In genomic region chr18:12377556-12378553, GRCh38 we compare ENCODE assay signal across 1 cellular context.
TF ChIP-seq lines count a peak whose summit lies in the region.

No MANE protein-coding gene starts in this region.

TF ChIP-seq in HepG2, 621 proteins besides CTCF, POLR2A, EP300 and RAD21 (continued from another document and continues in another):
- 0 out of 2 replicates have a peak, but pooled peaks have one; percentile 39 for TF ChIP-seq ATF5 (CRISPR knock-in tag; IDR thresholded peaks at IDR 0.05; ENCODE audit: low read depth)
- TF ChIP-seq HDAC6 (IDR thresholded peaks at IDR 0.05; ENCODE audit: low read depth, low read length): no peak
- TF ChIP-seq MTA3 (CRISPR knock-in tag; IDR thresholded peaks at IDR 0.05): no peak
- TF ChIP-seq CBX1 (IDR thresholded peaks at IDR 0.05; ENCODE audit: low read depth): peak; percentile 59
- TF ChIP-seq ZNF253 (CRISPR knock-in tag; IDR thresholded peaks at IDR 0.05; ENCODE audit: borderline replicate concordance): no peak
- no peak for TF ChIP-seq ZNF33A (CRISPR knock-in tag; IDR thresholded peaks at IDR 0.05; ENCODE audit: borderline replicate concordance)
- TF ChIP-seq RARG (CRISPR knock-in tag; IDR thresholded peaks at IDR 0.05; ENCODE audit: low read depth): no peak
- no peak for TF ChIP-seq ZNF180 (CRISPR knock-in tag; IDR thresholded peaks at IDR 0.05; ENCODE audit: borderline replicate concordance, low read depth)
- TF ChIP-seq ZNF891 (CRISPR knock-in tag; IDR thresholded peaks at IDR 0.05): no peak
- no peak for TF ChIP-seq ZNF512 (CRISPR knock-in tag; IDR thresholded peaks at IDR 0.05)
- TF ChIP-seq ZSCAN25 (CRISPR knock-in tag; IDR thresholded peaks at IDR 0.05): no peak
- peak; percentile 70; the same call in 1 of the 2 replicates for TF ChIP-seq PITX1 (CRISPR knock-in tag; IDR thresholded peaks at IDR 0.05)
- TF ChIP-seq ZMAT5 (CRISPR knock-in tag; IDR thresholded peaks at IDR 0.05; ENCODE audit: borderline replicate concordance, low read depth): no peak
- no peak for TF ChIP-seq ZBTB7A (CRISPR knock-in tag; IDR thresholded peaks at IDR 0.05)
- peak; percentile 27; the same call in 1 of the 2 replicates for TF ChIP-seq CEBPG (CRISPR knock-in tag; IDR thresholded peaks at IDR 0.05)
- TF ChIP-seq ZNF709 (CRISPR knock-in tag; IDR thresholded peaks at IDR 0.05): no peak; the same call in 1 of the 2 replicates
- TF ChIP-seq HDAC1 (CRISPR knock-in tag; IDR thresholded peaks at IDR 0.05): peak; percentile 56
- TF ChIP-seq ZNF749 (CRISPR knock-in tag; IDR thresholded peaks at IDR 0.05; ENCODE audit: borderline replicate concordance): no peak
- no peak for TF ChIP-seq SIN3B (IDR thresholded peaks at IDR 0.05; ENCODE audit: low read length)
- TF ChIP-seq AHR (CRISPR knock-in tag; IDR thresholded peaks at IDR 0.05): peak; percentile 68; the same call in 1 of the 2 replicates
- no peak for TF ChIP-seq ATRX (CRISPR knock-in tag; IDR thresholded peaks at IDR 0.05; ENCODE audit: borderline replicate concordance)
- TF ChIP-seq RNF2 (conservative IDR thresholded peaks at IDR 0.05; ENCODE audit: low read depth): no peak
- TF ChIP-seq ARID4A (CRISPR knock-in tag; IDR thresholded peaks at IDR 0.05; ENCODE audit: borderline replicate concordance): peak; percentile 69; the same call in 1 of the 2 replicates
- no peak for TF ChIP-seq DBP (CRISPR knock-in tag; IDR thresholded peaks at IDR 0.05; ENCODE audit: not compliant biosample characterization)
- TF ChIP-seq ZNF7 (CRISPR knock-in tag; IDR thresholded peaks at IDR 0.05): no peak
- no peak for TF ChIP-seq KDM4B (CRISPR knock-in tag; IDR thresholded peaks at IDR 0.05)
- TF ChIP-seq ZNF543 (CRISPR knock-in tag; IDR thresholded peaks at IDR 0.05): no peak
- TF ChIP-seq ZBTB46 (CRISPR knock-in tag; IDR thresholded peaks at IDR 0.05; ENCODE audit: borderline replicate concordance): no peak
- TF ChIP-seq SRSF1 (optimal IDR thresholded peaks at IDR 0.05; ENCODE audit: low read depth, low read length): no peak
- TF ChIP-seq HMG20A (CRISPR knock-in tag; IDR thresholded peaks at IDR 0.05; ENCODE audit: borderline replicate concordance): no peak
- TF ChIP-seq MXI1 (IDR thresholded peaks at IDR 0.05; ENCODE audit: borderline replicate concordance, low read depth, low read length): no peak; the same call in 2 of the 3 replicates
- TF ChIP-seq PAF1 (CRISPR knock-in tag; IDR thresholded peaks at IDR 0.05): no peak
- no peak for TF ChIP-seq GPN1 (CRISPR knock-in tag; IDR thresholded peaks at IDR 0.05; ENCODE audit: borderline replicate concordance)
- no peak for TF ChIP-seq NPAS2 (CRISPR knock-in tag; IDR thresholded peaks at IDR 0.05; ENCODE audit: borderline replicate concordance)
- no peak for TF ChIP-seq TIGD3 (CRISPR knock-in tag; IDR thresholded peaks at IDR 0.05; ENCODE audit: borderline replicate concordance)
- TF ChIP-seq KAT7 (CRISPR knock-in tag; IDR thresholded peaks at IDR 0.05; ENCODE audit: borderline replicate concordance): no peak
- no peak for TF ChIP-seq KLF13 (CRISPR knock-in tag; IDR thresholded peaks at IDR 0.05)
- TF ChIP-seq ZNF713 (CRISPR knock-in tag; IDR thresholded peaks at IDR 0.05): no peak
- TF ChIP-seq TBP (CRISPR knock-in tag; IDR thresholded peaks at IDR 0.05): no peak
- no peak for TF ChIP-seq ZNF761 (CRISPR knock-in tag; conservative IDR thresholded peaks at IDR 0.05)
- TF ChIP-seq DR1 (CRISPR knock-in tag; IDR thresholded peaks at IDR 0.05): no peak
- TF ChIP-seq ZNF773 (CRISPR knock-in tag; IDR thresholded peaks at IDR 0.05; ENCODE audit: borderline replicate concordance): no peak
- no peak for TF ChIP-seq BATF2 (CRISPR knock-in tag; IDR thresholded peaks at IDR 0.05)
- TF ChIP-seq ZNF792 (CRISPR knock-in tag; IDR thresholded peaks at IDR 0.05): peak; percentile 82
- TF ChIP-seq ZMYM2 (CRISPR knock-in tag; IDR thresholded peaks at IDR 0.05): peak; percentile 51; the same call in 1 of the 2 replicates
- no peak for TF ChIP-seq ZZZ3 (CRISPR knock-in tag; IDR thresholded peaks at IDR 0.05; ENCODE audit: borderline replicate concordance)
- no peak for TF ChIP-seq HCFC1 (IDR thresholded peaks at IDR 0.05; ENCODE audit: low read depth, low read length)
- no peak for TF ChIP-seq ZSCAN20 (CRISPR knock-in tag; IDR thresholded peaks at IDR 0.05; ENCODE audit: borderline replicate concordance)
- TF ChIP-seq RAD51 (IDR thresholded peaks at IDR 0.05; ENCODE audit: borderline replicate concordance): peak; percentile 37; the same call in 1 of the 2 replicates
- TF ChIP-seq MEIS2 (CRISPR knock-in tag; IDR thresholded peaks at IDR 0.05): no peak; the same call in 1 of the 2 replicates
- no peak for TF ChIP-seq ZNF768 (CRISPR knock-in tag; IDR thresholded peaks at IDR 0.05)
- no peak for TF ChIP-seq NR2C2 (CRISPR knock-in tag; IDR thresholded peaks at IDR 0.05; ENCODE audit: borderline replicate concordance)
- TF ChIP-seq ZNF703 (CRISPR knock-in tag; IDR thresholded peaks at IDR 0.05; ENCODE audit: borderline replicate concordance): no peak
- TF ChIP-seq ZFP90 (CRISPR knock-in tag; IDR thresholded peaks at IDR 0.05; ENCODE audit: borderline replicate concordance): no peak; the same call in 1 of the 2 replicates
- no peak for TF ChIP-seq TEF (CRISPR knock-in tag; IDR thresholded peaks at IDR 0.05)
- no peak for TF ChIP-seq SCMH1 (CRISPR knock-in tag; IDR thresholded peaks at IDR 0.05; ENCODE audit: borderline replicate concordance)
